11 cellular contexts compared by ENCODE assay signal in genomic region chr10:80477813-80478212, GRCh38. TPM values are rescaled to one million over a fixed set of nuclear protein-coding genes. Genes with fewer than 3 reads are reported as not detected.
DNase-seq lines count a peak whose midpoint lies in the region; ATAC-seq, FAIRE-seq and TF ChIP-seq lines count a peak whose summit lies in the region.
"Had no signal": no experiment of that assay in that cellular context is flagged by ENCODE, and none has a peak within 500 bp of the region (broad histone marks: within the 10 kb centered on the region; RNA-seq: fewer than 3 reads in every experiment).

No MANE protein-coding gene starts in this region.

- ATAC-seq in HCT116 = peak; percentile 87
- ATAC-seq in HG02852 (IDR thresholded peaks at IDR 0.05; ENCODE audit: unreplicated experiment) = no peak
- no peak for ATAC-seq in GM21367 (IDR thresholded peaks at IDR 0.05; ENCODE audit: unreplicated experiment)

- H3K79me2 ChIP-seq in HCT116 (ENCODE audit: insufficient read depth, low read length) (peaks cover 77% of the 10 kb centered on the region), astrocyte (ENCODE audit: insufficient read depth, low read length) (peaks cover 82% of the 10 kb centered on the region), keratinocyte (ENCODE audit: control insufficient read depth, insufficient read depth, low read length) (peaks cover 87% of the 10 kb centered on the region)

- no peak for TF ChIP-seq POLR2A in HCT116 (IDR thresholded peaks at IDR 0.05; ENCODE audit: borderline replicate concordance, extremely low read depth, insufficient read depth, insufficient read length)

- H4K20me1 ChIP-seq in HCT116 (ENCODE audit: insufficient read depth) = no peaks in the 10 kb centered on the region
- peaks cover 46% of the 10 kb centered on the region for H4K20me1 ChIP-seq in astrocyte (ENCODE audit: insufficient read depth, low read length)
- no peaks in the 10 kb centered on the region for H4K20me1 ChIP-seq in keratinocyte (ENCODE audit: control insufficient read depth, extremely low read depth, insufficient read depth, low read length)

- TF ChIP-seq CTCF in HCT116 (IDR thresholded peaks at IDR 0.05 in 2 of 3, conservative IDR thresholded peaks at IDR 0.05 in 1 of 3; ENCODE audit: borderline replicate concordance in 1 of 3, insufficient read depth in 1 of 3, low read depth in 2 of 3, low read length in 2 of 3) = no peak
- TF ChIP-seq CTCF in astrocyte (IDR thresholded peaks at IDR 0.05; ENCODE audit: insufficient read depth, low read depth, low read length) = no peak
- no peak for TF ChIP-seq CTCF in keratinocyte (optimal IDR thresholded peaks at IDR 0.05 in 1 of 3, IDR thresholded peaks at IDR 0.05 in 1 of 3, conservative IDR thresholded peaks at IDR 0.05 in 1 of 3; ENCODE audit: extremely low read depth in 1 of 3, insufficient read depth in 2 of 3, low read length in 3 of 3)
- TF ChIP-seq CTCF in kidney (IDR thresholded peaks at IDR 0.05; ENCODE audit: borderline replicate concordance, extremely low read depth, insufficient read depth) = no peak

- TF ChIP-seq RAD21 in HCT116 (IDR thresholded peaks at IDR 0.05; ENCODE audit: low read depth) = 0 out of 2 replicates have a peak, but pooled peaks have one; percentile 18

- no TSS peak for BruUV-seq in HCT116 (replicated peaks; lab: Mats Ljungman, UMichigan)

- H3K9me1 ChIP-seq in keratinocyte (ENCODE audit: control insufficient read depth, extremely low read depth, insufficient read depth, low read length) = no peaks in the 10 kb centered on the region

- in situ Hi-C loops in ACHN (cut with HindIII; ENCODE audit: low pct_ligation_motif_present, low pct_unique_long_range_greater_than_20kb, low sequenced_read_pairs) = no loop called here

- no peaks in the 10 kb centered on the region for H3K27me3 Mint-ChIP-seq in astrocyte (ENCODE audit: low read depth, unreplicated experiment)

- H3K9me3 Mint-ChIP-seq in astrocyte (ENCODE audit: unreplicated experiment) = no peaks in the 10 kb centered on the region

- peaks cover 0 to 16% of the 10 kb centered on the region in 2 experiments; a peak in 1 of 4 replicates for H3K36me3 ChIP-seq in HCT116 (ENCODE audit: control insufficient read depth in 1 of 2, insufficient read depth in 2 of 2, low read length in 2 of 2)
- peaks cover 4% of the 10 kb centered on the region for H3K36me3 ChIP-seq in astrocyte (ENCODE audit: insufficient read depth, low read length)
- peaks cover 18 to 24% of the 10 kb centered on the region in 2 experiments for H3K36me3 ChIP-seq in keratinocyte (ENCODE audit: control insufficient read depth in 2 of 2, extremely low read depth in 1 of 2, insufficient read depth in 2 of 2, low read length in 2 of 2)
- H3K36me3 ChIP-seq in kidney (ENCODE audit: control insufficient read depth in 1 of 2, insufficient read depth in 2 of 2, low read length in 2 of 2) = peaks cover 0 to 9% of the 10 kb centered on the region in 2 donors
- H3K36me3 ChIP-seq: cardiac muscle cell had no signal

- peak overlapping the region; percentile 6 for H3K4me3 Mint-ChIP-seq in astrocyte (ENCODE audit: unreplicated experiment)
- H3K4me3 Mint-ChIP-seq: T-helper 1 cell treated with Interleukin-12 subunit alpha and Interleukin-12 subunit beta and Interleukin-4 antibody, amounts not matched to agents 30 μg/mL and 1 μg/mL, for 36 hours had no signal

- intact Hi-C loops in HCT116 (cut with micrococcal nuclease) (no loop called here), kidney (cut with DNase I) (no loop called here)

- H3K4me1 Mint-ChIP-seq in astrocyte (ENCODE audit: low read depth, unreplicated experiment) = peaks cover 42% of the 10 kb centered on the region

- CTCF ChIA-PET in HCT116 (lab: Charles Lee) = interaction anchor here (0.9 to 2.0 kb wide), 2 partner anchors 16 to 28 kb away, joined by 3 to 7 read pairs; no protein-coding TSS in a partner anchor

- H3K27ac Mint-ChIP-seq in astrocyte (ENCODE audit: unreplicated experiment) = peak overlapping the region; percentile 70

- H3K27ac ChIP-seq in HCT116 (ENCODE audit: low read depth, low read length) (no peak overlapping the region; the same call in 1 of the 2 replicates), astrocyte (ENCODE audit: low read depth, low read length) (peak overlapping the region; percentile 72), keratinocyte (ENCODE audit: control insufficient read depth, insufficient read depth, low read length) (peak overlapping the region; percentile 89), kidney (ENCODE audit: low read depth in 2 of 2, low read length in 2 of 2) (no peak overlapping the region)
- H3K27ac ChIP-seq: cardiac muscle cell had no signal

- RAD21 ChIA-PET in HCT116 (lab: Charles Lee; ENCODE audit: low non-redundant PET in 1 of 2, low total read pairs in 2 of 2, uncharacterized antibody in 2 of 2, unreplicated experiment in 2 of 2) = no interaction called here

- POLR2A ChIA-PET in HCT116 (lab: Charles Lee) = interaction anchor here (1.0 kb wide), 1 partner anchor 16 kb away, joined by 3 read pairs; no protein-coding TSS in a partner anchor

- H2AFZ ChIP-seq in HCT116 (ENCODE audit: low read depth, low read length, poor library complexity, severe bottlenecking) (no peak overlapping the region), astrocyte (ENCODE audit: low read depth, low read length) (no peak overlapping the region), keratinocyte (ENCODE audit: control insufficient read depth, low read length) (no peak overlapping the region)

- H3K27me3 ChIP-seq in HCT116 (ENCODE audit: insufficient read depth, low read length) (no peaks in the 10 kb centered on the region), astrocyte (ENCODE audit: insufficient read depth, low read length) (no peaks in the 10 kb centered on the region), keratinocyte (ENCODE audit: control insufficient read depth, extremely low read depth, insufficient read depth, low read length) (no peaks in the 10 kb centered on the region)
- H3K27me3 ChIP-seq: cardiac muscle cell had no signal

- dilution Hi-C loops in keratinocyte (cut with MboI; ENCODE audit: extremely low pct_ligation_motif_present, low sequenced_read_pairs) = no loop called here

- peak overlapping the region; percentile 40 for H3K4me2 ChIP-seq in HCT116 (ENCODE audit: low read length)
- no peak overlapping the region for H3K4me2 ChIP-seq in astrocyte (ENCODE audit: low read length)
- H3K4me2 ChIP-seq in keratinocyte (ENCODE audit: control insufficient read depth, extremely low read depth, insufficient read depth, low read depth, low read length) = peak overlapping the region; percentile 19

- H3K9me2 ChIP-seq in HCT116 (ENCODE audit: insufficient read depth) = no peaks in the 10 kb centered on the region

- H3K4me3 ChIP-seq in HCT116 (replicated peaks in 1 of 2; ENCODE audit: low read depth in 1 of 2, low read length in 2 of 2) (0 out of 4 replicates have a peak overlapping the region, but pooled peaks of 1 of the 2 experiments have one; percentile 4), astrocyte (ENCODE audit: insufficient read depth, low read depth, low read length) (no peak overlapping the region), keratinocyte (ENCODE audit: control insufficient read depth in 2 of 3, extremely low read depth in 1 of 3, insufficient read depth in 2 of 3, low read depth in 1 of 3, low read length in 3 of 3) (no peak overlapping the region), kidney (ENCODE audit: low read length in 2 of 2) (no peak overlapping the region)
- H3K4me3 ChIP-seq: cardiac muscle cell had no signal

- DNase-seq in ACHN = peak; percentile 87
- peak; percentile 69 for DNase-seq in HCT116 (ENCODE audit: low read depth, low spot score)
- DNase-seq in astrocyte (ENCODE audit: low read depth) = peak; percentile 88
- DNase-seq in keratinocyte (ENCODE audit: low read depth, low spot score) = no peak
- DNase-seq in kidney = no peak
- DNase-seq in NCI-H1417 treated with DMSO at 0.1 percent for 48 hours (lab: John Stamatoyannopoulos, UW) = no peak
- DNase-seq: DMS79 treated with DMSO at 0.1 percent for 48 hours had no signal

- peaks cover 0 to 6% of the 10 kb centered on the region in 2 experiments; a peak in 1 of 4 replicates for H3K9me3 ChIP-seq in HCT116 (ENCODE audit: control insufficient read depth in 1 of 2, insufficient read depth in 1 of 2, low read depth in 1 of 2, low read length in 2 of 2)
- H3K9me3 ChIP-seq in astrocyte (ENCODE audit: insufficient read depth, low read depth, low read length) = no peaks in the 10 kb centered on the region
- no peaks in the 10 kb centered on the region for H3K9me3 ChIP-seq in keratinocyte (ENCODE audit: control insufficient read depth, low read depth, low read length)
- peaks cover 0 to 4% of the 10 kb centered on the region in 2 donors for H3K9me3 ChIP-seq in kidney (ENCODE audit: control insufficient read depth in 1 of 2, low read length in 2 of 2)

- H3K4me1 ChIP-seq in HCT116 (ENCODE audit: control insufficient read depth in 1 of 2, insufficient read depth in 2 of 2, low read length in 2 of 2) (peaks cover 31 to 67% of the 10 kb centered on the region in 2 experiments), astrocyte (ENCODE audit: insufficient read depth, low read length) (peaks cover 18% of the 10 kb centered on the region), keratinocyte (ENCODE audit: control insufficient read depth, extremely low read depth, insufficient read depth, low read length) (peaks cover 41% of the 10 kb centered on the region), kidney (ENCODE audit: control insufficient read depth in 1 of 2, insufficient read depth in 1 of 2, low read depth in 1 of 2, low read length in 2 of 2) (peaks cover 14 to 15% of the 10 kb centered on the region in 2 donors)

- FAIRE-seq in astrocyte (lab: Jason Lieb, UNC) (no peak), keratinocyte (lab: Jason Lieb, UNC) (peak; percentile 75), kidney (lab: Jason Lieb, UNC) (no peak)

- H3K9ac ChIP-seq in HCT116 (ENCODE audit: low read length) (0 out of 2 replicates have a peak overlapping the region, but pooled peaks have one; percentile 0), astrocyte (ENCODE audit: low read length) (peak overlapping the region; percentile 10), keratinocyte (ENCODE audit: control insufficient read depth, extremely low read depth, insufficient read depth, low read length) (peak overlapping the region; percentile 48), kidney (ENCODE audit: low read length in 2 of 2) (no peak overlapping the region)

- peaks cover 11% of the 10 kb centered on the region for H3K36me3 Mint-ChIP-seq in astrocyte (ENCODE audit: low read depth, unreplicated experiment)

RNA-seq across cellular contexts. Expression of gene TSPAN14, which starts 23.7 kb away (rescaled TPM):
- total RNA-seq in HCT116 (2021; ENCODE audit: unreplicated experiment) = 86.8 TPM
- polyA plus RNA-seq in HCT116 (2012) = 61.9 and 66.2 TPM in 2 replicates
- 134 and 140 TPM in 2 replicates for total RNA-seq in astrocyte
- 71.1 to 191 TPM (median 87.0 TPM) in 3 replicates for polyA plus RNA-seq in keratinocyte
- 24.8 TPM for polyA plus RNA-seq in keratinocyte (2011; ENCODE audit: low read depth)
- polyA plus RNA-seq in keratinocyte (2011; cell fraction: cytosol; rRNA removed) = 64.9 and 73.6 TPM in 2 replicates
- 286 and 296 TPM in 2 replicates for polyA plus RNA-seq in keratinocyte (2011; cell fraction: nucleus; rRNA removed)
- 89.0 and 143 TPM in 2 replicates for polyA plus RNA-seq in keratinocyte (2012; ENCODE audit: low replicate concordance)
- polyA minus RNA-seq in keratinocyte = 94.5 to 356 TPM (median 124 TPM) in 3 replicates
- 73.1 TPM for polyA minus RNA-seq in keratinocyte (2011; cell fraction: cytosol; rRNA and poly(A)+ RNA removed)
- polyA minus RNA-seq in keratinocyte (2011; cell fraction: nucleus; rRNA and poly(A)+ RNA removed) = 118 and 190 TPM in 2 replicates
- total RNA-seq in kidney = 183 TPM
- 36.8 TPM for polyA plus RNA-seq in kidney (ENCODE audit: insufficient read depth, low read depth, low replicate concordance)

RNA-seq across cellular contexts. Expression of gene SH2D4B, which starts 59.9 kb away (rescaled TPM):
- total RNA-seq in HCT116 (2021; ENCODE audit: unreplicated experiment) = 0.22 TPM
- 0.04 TPM in 1 of 2 replicates, not detected in the other for polyA plus RNA-seq in HCT116 (2012)
- total RNA-seq in astrocyte = 0.07 TPM in 1 of 2 replicates, not detected in the other
- 0.03 to 0.42 TPM (median 0.22 TPM) in 3 replicates for polyA plus RNA-seq in keratinocyte
- polyA plus RNA-seq in keratinocyte (2011; ENCODE audit: low read depth) = 0.16 TPM
- 0.09 and 0.24 TPM in 2 replicates for polyA plus RNA-seq in keratinocyte (2011; cell fraction: cytosol; rRNA removed)
- 0.23 and 0.28 TPM in 2 replicates for polyA plus RNA-seq in keratinocyte (2011; cell fraction: nucleus; rRNA removed)
- 0.06 and 0.39 TPM in 2 replicates for polyA plus RNA-seq in keratinocyte (2012; ENCODE audit: low replicate concordance)
- polyA minus RNA-seq in keratinocyte = 0.13 to 0.16 TPM in 2 of 3 replicates, not detected in the other
- not detected for polyA minus RNA-seq in keratinocyte (2011; cell fraction: cytosol; rRNA and poly(A)+ RNA removed)
- polyA minus RNA-seq in keratinocyte (2011; cell fraction: nucleus; rRNA and poly(A)+ RNA removed) = 0.32 and 0.70 TPM in 2 replicates
- 0.09 TPM for total RNA-seq in kidney
- not detected for polyA plus RNA-seq in kidney (ENCODE audit: insufficient read depth, low read depth, low replicate concordance)
- total RNA-seq: cardiac muscle cell had no signal
- polyA plus RNA-seq: cardiac muscle cell had no signal

Comparison
In these comparisons a context has a peak if more than half of its experiments do, and no peak if none do; other contexts are left out.
1. DNase-seq: peak in ACHN (single experiment), HCT116 (single experiment) and astrocyte (single experiment); none in keratinocyte (single experiment), kidney (single experiment) and NCI-H1417 treated with DMSO at 0.1 percent for 48 hours (single experiment).
2. H3K27ac ChIP-seq: peak in astrocyte (single experiment) and keratinocyte (single experiment); none in HCT116 (single experiment) and kidney (0 of 2).
3. H3K9ac ChIP-seq: peak in HCT116 (single experiment), astrocyte (single experiment) and keratinocyte (single experiment); none in kidney (0 of 2).